In genomic region chr4:183504064-183504929, GRCh38 we compare ENCODE assay signal across 1 cellular context.
TF ChIP-seq lines count a peak whose summit lies in the region.

No MANE protein-coding gene starts in this region.

TF ChIP-seq in H1, 55 proteins besides CTCF, POLR2A, EP300 and RAD21 (continued from another document):
- TF ChIP-seq TAF7 (optimal IDR thresholded peaks at IDR 0.05; ENCODE audit: borderline replicate concordance, low read depth, low read length) (peak; percentile 59), PHF8 (conservative IDR thresholded peaks at IDR 0.05; ENCODE audit: low read depth, low read length) (peak; percentile 88), TAF1 (IDR thresholded peaks at IDR 0.05; ENCODE audit: low read depth, low read length) (peak; percentile 75), TEAD4 (IDR thresholded peaks at IDR 0.05; ENCODE audit: low read depth, low read length) (peak; percentile 12; the same call in 1 of the 2 replicates), NANOG (IDR thresholded peaks at IDR 0.05; ENCODE audit: insufficient read depth, low read depth, low read length, poor library complexity, severe bottlenecking) (peak; percentile 13), YY1 (IDR thresholded peaks at IDR 0.05; ENCODE audit: low read depth, low read length) (no peak), SRF (IDR thresholded peaks at IDR 0.05; ENCODE audit: low read depth, low read length) (no peak), TCF12 (IDR thresholded peaks at IDR 0.05; ENCODE audit: low read depth, low read length) (no peak), FOSL1 (IDR thresholded peaks at IDR 0.05; ENCODE audit: insufficient read depth, low read depth, low read length) (no peak), TBP (IDR thresholded peaks at IDR 0.05; ENCODE audit: low read depth, low read length) (peak; percentile 79), BCL11A (IDR thresholded peaks at IDR 0.05; ENCODE audit: low read depth in 2 of 2, low read length in 2 of 2) (no peak), ATF2 (IDR thresholded peaks at IDR 0.05; ENCODE audit: low read length) (no peak), BRCA1 (IDR thresholded peaks at IDR 0.05; ENCODE audit: low read depth, low read length) (no peak), GTF2F1 (IDR thresholded peaks at IDR 0.05; ENCODE audit: borderline replicate concordance, low read depth, low read length) (no peak), SP4 (IDR thresholded peaks at IDR 0.05; ENCODE audit: low read length) (0 out of 2 replicates have a peak, but pooled peaks have one; percentile 27), HDAC2 (IDR thresholded peaks at IDR 0.05; ENCODE audit: borderline replicate concordance in 1 of 2, low read depth in 2 of 2, low read length in 2 of 2) (no peak; a peak in 1 of 4 replicates), SIN3A (conservative IDR thresholded peaks at IDR 0.05 in 1 of 2, IDR thresholded peaks at IDR 0.05 in 1 of 2; ENCODE audit: low read depth in 1 of 2, low read length in 2 of 2) (peak in 1 of 2 experiments; percentile 66; a peak in 1 of 4 replicates), HDAC6 (IDR thresholded peaks at IDR 0.05; ENCODE audit: low read depth, low read length) (no peak), KDM5A (IDR thresholded peaks at IDR 0.05; ENCODE audit: low read length) (no peak), GABPA (IDR thresholded peaks at IDR 0.05; ENCODE audit: borderline replicate concordance, insufficient read depth, low read length) (no peak), SAP30 (IDR thresholded peaks at IDR 0.05; ENCODE audit: insufficient read depth, insufficient replicate concordance, low read length) (no peak), SIRT6 (IDR thresholded peaks at IDR 0.05; ENCODE audit: low read length) (no peak), JUN (IDR thresholded peaks at IDR 0.05; ENCODE audit: low read depth, low read length) (no peak), KDM1A (IDR thresholded peaks at IDR 0.05; ENCODE audit: borderline replicate concordance, low read length) (no peak), ATF3 (IDR thresholded peaks at IDR 0.05; ENCODE audit: insufficient read depth, low read depth, low read length) (no peak), NRF1 (IDR thresholded peaks at IDR 0.05; ENCODE audit: low read depth, low read length) (peak; percentile 87), CREB1 (IDR thresholded peaks at IDR 0.05) (no peak), E2F6 (IDR thresholded peaks at IDR 0.05) (peak; percentile 73; the same call in 1 of the 2 replicates), SUZ12 (IDR thresholded peaks at IDR 0.05; ENCODE audit: low read length) (no peak), CBX5 (IDR thresholded peaks at IDR 0.05; ENCODE audit: low read depth, low read length) (no peak), SP1 (IDR thresholded peaks at IDR 0.05; ENCODE audit: low read depth, low read length) (peak; percentile 72), POLR2AphosphoS5 (IDR thresholded peaks at IDR 0.05; ENCODE audit: low read depth, low read length) (peak; percentile 76), MAX (IDR thresholded peaks at IDR 0.05) (peak; percentile 72), ZNF274 (IDR thresholded peaks at IDR 0.05; ENCODE audit: borderline replicate concordance, extremely low read depth, low read length) (no peak), CTBP2 (IDR thresholded peaks at IDR 0.05; ENCODE audit: borderline replicate concordance, insufficient read depth, insufficient read length, low read length) (peak; percentile 74), JUND (IDR thresholded peaks at IDR 0.05; ENCODE audit: low read length) (no peak), CBX8 (IDR thresholded peaks at IDR 0.05; ENCODE audit: borderline replicate concordance, low read depth, low read length) (no peak), SP2 (IDR thresholded peaks at IDR 0.05; ENCODE audit: low read length) (no peak), KDM4A (IDR thresholded peaks at IDR 0.05; ENCODE audit: low read depth, low read length, severe bottlenecking) (no peak)
TF ChIP-seq in H1: peak in this region for 14.
